In genomic region chr2:158022888-158023287, GRCh38 we compare ENCODE assay signal across 35 cellular contexts.
"Had no signal": no experiment of that assay in that cellular context is flagged by ENCODE, and none has a peak within 500 bp of the region (broad histone marks: within the 10 kb centered on the region; RNA-seq: fewer than 3 reads in every experiment).

No MANE protein-coding gene starts in this region.

- H3K9me3 ChIP-seq: MG63 had no signal

- DNase-seq: Karpas-422, Kasumi-1, MG63, MM.1S, MV-4-11, NCI-H1048, NCI-H1092, NCI-H1092 treated with DMSO at 0.1 percent for 48 hours, NCI-H1105, NCI-H1105 treated with DMSO at 0.1 percent for 48 hours, NCI-H1417, NCI-H1417 treated with DMSO at 0.1 percent for 48 hours, NCI-H1436, NCI-H1436 treated with DMSO at 0.1 percent for 48 hours, NCI-H146, NCI-H1694, NCI-H1694 treated with DMSO at 0.1 percent for 48 hours, NCI-H187, NCI-H187 treated with DMSO at 0.1 percent for 48 hours, NCI-H1930, NCI-H2029, NCI-H2029 treated with DMSO at 0.1 percent for 48 hours, NCI-H2081, NCI-H2081 treated with DMSO at 0.1 percent for 48 hours, NCI-H2107, NCI-H2171, NCI-H2171 treated with DMSO at 0.1 percent for 48 hours, NCI-H2227 treated with DMSO at 0.1 percent for 48 hours, NCI-H226, NCI-H345, NCI-H446, NCI-H446 treated with DMSO at 0.1 percent for 48 hours, NCI-H510A, NCI-H510A treated with DMSO at 0.1 percent for 48 hours, NCI-H524 had no signal

- H3K4me3 ChIP-seq: MG63 had no signal

- H3K36me3 ChIP-seq: MG63 had no signal

- H3K27me3 ChIP-seq: MG63 had no signal
